Comparison of ENCODE assay signal across 1 cellular context in the genomic region with DNA sequence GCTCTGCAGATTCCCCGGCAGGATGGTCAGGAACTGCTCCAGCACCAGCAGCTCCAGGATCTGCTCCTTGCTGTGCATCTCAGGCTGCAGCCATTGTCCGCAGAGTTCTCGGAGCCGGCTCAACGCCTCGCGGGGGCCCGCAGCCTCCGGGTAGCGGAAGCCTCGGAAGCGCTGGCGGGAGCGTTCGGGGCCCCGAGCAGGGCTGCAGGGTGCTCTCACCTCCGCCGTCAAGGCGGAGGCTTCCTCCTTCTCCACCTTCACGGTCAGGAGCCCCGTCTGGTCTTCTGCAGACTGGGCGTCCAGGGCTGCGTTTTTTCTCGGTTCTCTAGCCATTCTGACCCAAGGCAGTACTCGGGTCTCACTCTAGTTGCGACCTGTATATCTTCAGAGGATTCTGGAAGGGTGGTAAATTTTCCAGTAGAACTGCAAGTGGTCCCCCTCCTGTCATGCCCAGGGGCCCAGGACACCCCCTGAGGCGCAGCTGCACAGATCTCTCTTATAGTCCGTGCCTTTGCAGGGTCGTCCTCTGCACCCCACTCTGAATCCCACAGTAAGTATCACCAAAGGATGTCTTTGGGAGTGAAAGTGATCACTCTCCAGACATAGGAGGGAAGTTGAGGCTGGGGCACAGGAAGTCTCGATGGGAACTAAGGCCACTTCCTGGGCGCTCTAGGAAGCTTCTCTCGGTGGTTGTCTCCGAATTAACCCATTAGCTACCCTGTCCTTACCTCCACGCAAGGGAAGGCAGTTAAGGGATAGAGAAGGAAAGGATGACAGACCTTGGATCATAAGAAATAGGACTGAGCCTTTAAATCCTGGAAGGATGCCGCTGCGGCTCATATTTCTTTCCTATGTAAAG.
TF ChIP-seq lines count a peak whose summit lies in the region.

Gene ZKSCAN4, minus strand, starts transcription at position 622 of the 859 bp plus-strand sequence. Its CDS starts 289 bp downstream, at position 333.

TF ChIP-seq in HepG2, 621 proteins besides CTCF, POLR2A, EP300 and RAD21 (continued from another document and continues in another):
- TF ChIP-seq PRDM15 (CRISPR knock-in tag; IDR thresholded peaks at IDR 0.05) = no peak
- TF ChIP-seq HCFC1 (IDR thresholded peaks at IDR 0.05; ENCODE audit: low read depth, low read length) = peak; percentile 75
- TF ChIP-seq YEATS4 (CRISPR knock-in tag; IDR thresholded peaks at IDR 0.05; ENCODE audit: borderline replicate concordance) = peak; percentile 89
- no peak for TF ChIP-seq ZNF713 (CRISPR knock-in tag; IDR thresholded peaks at IDR 0.05)
- TF ChIP-seq ZBTB7B (CRISPR knock-in tag; IDR thresholded peaks at IDR 0.05) = peak; percentile 59; the same call in 1 of the 2 replicates
- TF ChIP-seq KLF16 (CRISPR knock-in tag; IDR thresholded peaks at IDR 0.05) = peak in 1 of 2 experiments; percentile 91; a peak in 2 of 4 replicates
- peak; percentile 42; the same call in 1 of the 2 replicates for TF ChIP-seq SP5 (CRISPR knock-in tag; IDR thresholded peaks at IDR 0.05; ENCODE audit: borderline replicate concordance, low read depth)
- TF ChIP-seq HIVEP1 (CRISPR knock-in tag; IDR thresholded peaks at IDR 0.05) = no peak
- TF ChIP-seq ZNF792 (CRISPR knock-in tag; IDR thresholded peaks at IDR 0.05) = peak; percentile 83
- TF ChIP-seq ZNF136 (CRISPR knock-in tag; IDR thresholded peaks at IDR 0.05; ENCODE audit: low read depth) = 0 out of 2 replicates have a peak, but pooled peaks have one; percentile 17
- TF ChIP-seq, protein P1, sequence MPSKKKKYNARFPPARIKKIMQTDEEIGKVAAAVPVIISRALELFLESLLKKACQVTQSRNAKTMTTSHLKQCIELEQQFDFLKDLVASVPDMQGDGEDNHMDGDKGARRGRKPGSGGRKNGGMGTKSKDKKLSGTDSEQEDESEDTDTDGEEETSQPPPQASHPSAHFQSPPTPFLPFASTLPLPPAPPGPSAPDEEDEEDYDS (CRISPR knock-in tag; IDR thresholded peaks at IDR 0.05) = peak; percentile 65; the same call in 1 of the 2 replicates
- TF ChIP-seq ZNF256 (CRISPR knock-in tag; conservative IDR thresholded peaks at IDR 0.05) = 0 out of 2 replicates have a peak, but pooled peaks have one; percentile 17
- TF ChIP-seq CEBPG (CRISPR knock-in tag; IDR thresholded peaks at IDR 0.05) = 0 out of 2 replicates have a peak, but pooled peaks have one; percentile 12
- TF ChIP-seq IRX3 (CRISPR knock-in tag; IDR thresholded peaks at IDR 0.05; ENCODE audit: borderline replicate concordance, low read depth) = no peak
- peak; percentile 88 for TF ChIP-seq ETV5 (CRISPR knock-in tag; IDR thresholded peaks at IDR 0.05; ENCODE audit: borderline replicate concordance)
- TF ChIP-seq, protein P2, sequence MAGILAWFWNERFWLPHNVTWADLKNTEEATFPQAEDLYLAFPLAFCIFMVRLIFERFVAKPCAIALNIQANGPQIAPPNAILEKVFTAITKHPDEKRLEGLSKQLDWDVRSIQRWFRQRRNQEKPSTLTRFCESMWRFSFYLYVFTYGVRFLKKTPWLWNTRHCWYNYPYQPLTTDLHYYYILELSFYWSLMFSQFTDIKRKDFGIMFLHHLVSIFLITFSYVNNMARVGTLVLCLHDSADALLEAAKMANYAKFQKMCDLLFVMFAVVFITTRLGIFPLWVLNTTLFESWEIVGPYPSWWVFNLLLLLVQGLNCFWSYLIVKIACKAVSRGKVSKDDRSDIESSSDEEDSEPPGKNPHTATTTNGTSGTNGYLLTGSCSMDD (CRISPR knock-in tag; IDR thresholded peaks at IDR 0.05) = no peak
- TF ChIP-seq HBP1 (CRISPR knock-in tag; IDR thresholded peaks at IDR 0.05; ENCODE audit: low read depth) = peak; percentile 96
- no peak; the same call in 1 of the 2 replicates for TF ChIP-seq ZNF614 (CRISPR knock-in tag; IDR thresholded peaks at IDR 0.05; ENCODE audit: borderline replicate concordance)
- no peak for TF ChIP-seq ZSCAN31 (CRISPR knock-in tag; IDR thresholded peaks at IDR 0.05; ENCODE audit: low read depth)
- peak; percentile 60 for TF ChIP-seq BCL6 (CRISPR knock-in tag; IDR thresholded peaks at IDR 0.05)
- TF ChIP-seq, protein P3, sequence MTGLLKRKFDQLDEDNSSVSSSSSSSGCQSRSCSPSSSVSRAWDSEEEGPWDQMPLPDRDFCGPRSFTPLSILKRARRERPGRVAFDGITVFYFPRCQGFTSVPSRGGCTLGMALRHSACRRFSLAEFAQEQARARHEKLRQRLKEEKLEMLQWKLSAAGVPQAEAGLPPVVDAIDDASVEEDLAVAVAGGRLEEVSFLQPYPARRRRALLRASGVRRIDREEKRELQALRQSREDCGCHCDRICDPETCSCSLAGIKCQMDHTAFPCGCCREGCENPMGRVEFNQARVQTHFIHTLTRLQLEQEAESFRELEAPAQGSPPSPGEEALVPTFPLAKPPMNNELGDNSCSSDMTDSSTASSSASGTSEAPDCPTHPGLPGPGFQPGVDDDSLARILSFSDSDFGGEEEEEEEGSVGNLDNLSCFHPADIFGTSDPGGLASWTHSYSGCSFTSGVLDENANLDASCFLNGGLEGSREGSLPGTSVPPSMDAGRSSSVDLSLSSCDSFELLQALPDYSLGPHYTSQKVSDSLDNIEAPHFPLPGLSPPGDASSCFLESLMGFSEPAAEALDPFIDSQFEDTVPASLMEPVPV (CRISPR knock-in tag; IDR thresholded peaks at IDR 0.05) = no peak
- peak; percentile 53; the same call in 1 of the 2 replicates for TF ChIP-seq MIER2 (CRISPR knock-in tag; IDR thresholded peaks at IDR 0.05)
- TF ChIP-seq LBX2 (CRISPR knock-in tag; IDR thresholded peaks at IDR 0.05; ENCODE audit: borderline replicate concordance) = no peak
- TF ChIP-seq ZNF501 (CRISPR knock-in tag; IDR thresholded peaks at IDR 0.05) = peak; percentile 55; the same call in 1 of the 2 replicates
- TF ChIP-seq, protein P4, sequence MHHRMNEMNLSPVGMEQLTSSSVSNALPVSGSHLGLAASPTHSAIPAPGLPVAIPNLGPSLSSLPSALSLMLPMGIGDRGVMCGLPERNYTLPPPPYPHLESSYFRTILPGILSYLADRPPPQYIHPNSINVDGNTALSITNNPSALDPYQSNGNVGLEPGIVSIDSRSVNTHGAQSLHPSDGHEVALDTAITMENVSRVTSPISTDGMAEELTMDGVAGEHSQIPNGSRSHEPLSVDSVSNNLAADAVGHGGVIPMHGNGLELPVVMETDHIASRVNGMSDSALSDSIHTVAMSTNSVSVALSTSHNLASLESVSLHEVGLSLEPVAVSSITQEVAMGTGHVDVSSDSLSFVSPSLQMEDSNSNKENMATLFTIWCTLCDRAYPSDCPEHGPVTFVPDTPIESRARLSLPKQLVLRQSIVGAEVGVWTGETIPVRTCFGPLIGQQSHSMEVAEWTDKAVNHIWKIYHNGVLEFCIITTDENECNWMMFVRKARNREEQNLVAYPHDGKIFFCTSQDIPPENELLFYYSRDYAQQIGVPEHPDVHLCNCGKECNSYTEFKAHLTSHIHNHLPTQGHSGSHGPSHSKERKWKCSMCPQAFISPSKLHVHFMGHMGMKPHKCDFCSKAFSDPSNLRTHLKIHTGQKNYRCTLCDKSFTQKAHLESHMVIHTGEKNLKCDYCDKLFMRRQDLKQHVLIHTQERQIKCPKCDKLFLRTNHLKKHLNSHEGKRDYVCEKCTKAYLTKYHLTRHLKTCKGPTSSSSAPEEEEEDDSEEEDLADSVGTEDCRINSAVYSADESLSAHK (CRISPR knock-in tag; IDR thresholded peaks at IDR 0.05; ENCODE audit: borderline replicate concordance) = 0 out of 2 replicates have a peak, but pooled peaks have one; percentile 25
- TF ChIP-seq SMARCC2 (IDR thresholded peaks at IDR 0.05) = no peak
- TF ChIP-seq ZNF768 (CRISPR knock-in tag; IDR thresholded peaks at IDR 0.05) = peak; percentile 83
- no peak for TF ChIP-seq ZNF879 (CRISPR knock-in tag; IDR thresholded peaks at IDR 0.05)
- TF ChIP-seq CEBPZ (IDR thresholded peaks at IDR 0.05; ENCODE audit: low read length) = no peak
- peak; percentile 32; the same call in 1 of the 2 replicates for TF ChIP-seq FOXP4 (CRISPR knock-in tag; IDR thresholded peaks at IDR 0.05)
- TF ChIP-seq MED13 (CRISPR knock-in tag; IDR thresholded peaks at IDR 0.05) = no peak
- no peak for TF ChIP-seq PRMT3 (CRISPR knock-in tag; IDR thresholded peaks at IDR 0.05; ENCODE audit: borderline replicate concordance, low read depth)
- TF ChIP-seq, protein P5, sequence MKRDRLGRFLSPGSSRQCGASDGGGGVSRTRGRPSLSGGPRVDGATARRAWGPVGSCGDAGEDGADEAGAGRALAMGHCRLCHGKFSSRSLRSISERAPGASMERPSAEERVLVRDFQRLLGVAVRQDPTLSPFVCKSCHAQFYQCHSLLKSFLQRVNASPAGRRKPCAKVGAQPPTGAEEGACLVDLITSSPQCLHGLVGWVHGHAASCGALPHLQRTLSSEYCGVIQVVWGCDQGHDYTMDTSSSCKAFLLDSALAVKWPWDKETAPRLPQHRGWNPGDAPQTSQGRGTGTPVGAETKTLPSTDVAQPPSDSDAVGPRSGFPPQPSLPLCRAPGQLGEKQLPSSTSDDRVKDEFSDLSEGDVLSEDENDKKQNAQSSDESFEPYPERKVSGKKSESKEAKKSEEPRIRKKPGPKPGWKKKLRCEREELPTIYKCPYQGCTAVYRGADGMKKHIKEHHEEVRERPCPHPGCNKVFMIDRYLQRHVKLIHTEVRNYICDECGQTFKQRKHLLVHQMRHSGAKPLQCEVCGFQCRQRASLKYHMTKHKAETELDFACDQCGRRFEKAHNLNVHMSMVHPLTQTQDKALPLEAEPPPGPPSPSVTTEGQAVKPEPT (CRISPR knock-in tag; IDR thresholded peaks at IDR 0.05; ENCODE audit: low read depth) = no peak; the same call in 1 of the 2 replicates
